7 cellular contexts compared by ENCODE assay signal in the genomic region with DNA sequence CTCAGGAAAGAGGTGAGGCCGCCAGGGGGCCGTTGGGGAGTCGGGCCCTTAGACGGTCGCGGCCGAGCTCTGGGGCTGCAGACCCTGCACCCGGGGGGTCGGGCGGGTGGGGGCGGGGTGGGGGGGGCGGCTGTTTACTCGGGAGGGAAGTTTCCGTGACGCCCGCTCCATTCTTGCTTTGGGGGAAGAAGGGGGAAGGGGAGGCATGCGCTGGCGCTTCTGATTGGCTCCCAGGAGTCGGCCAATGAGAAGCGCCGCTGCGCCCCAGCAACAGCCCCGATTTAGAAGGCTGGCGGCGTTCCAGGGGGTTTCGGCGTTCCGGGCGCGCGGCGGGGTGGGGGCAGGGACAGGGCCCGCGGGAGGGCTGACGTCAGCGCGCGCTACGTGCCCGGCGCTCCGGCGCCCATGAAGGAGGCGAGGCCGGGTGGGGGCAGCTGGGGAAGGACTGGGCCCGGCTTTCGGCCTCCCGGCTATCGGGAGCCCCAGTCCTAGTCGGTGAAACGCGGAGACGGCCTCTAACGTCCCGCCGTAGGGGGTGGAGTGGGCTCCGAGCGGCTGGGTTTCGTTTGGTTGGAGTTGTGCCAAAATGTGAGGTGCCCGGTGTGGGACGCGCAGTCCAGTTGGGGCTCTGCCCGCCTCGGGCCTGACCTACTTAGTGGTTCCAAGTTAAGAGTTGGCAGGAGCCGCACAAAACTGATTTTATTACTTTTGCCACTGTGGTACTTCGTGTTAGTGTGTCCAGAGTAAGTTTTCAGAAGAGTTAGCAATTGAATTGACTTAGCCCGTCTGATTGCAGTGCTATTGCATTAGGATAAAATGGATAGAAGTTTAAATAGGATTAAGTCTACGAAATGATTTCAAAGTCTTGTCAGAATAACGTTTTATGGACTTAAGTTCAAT. TPM values are rescaled to one million over a fixed set of nuclear protein-coding genes. Genes with fewer than 3 reads are reported as not detected.
DNase-seq lines count a peak whose midpoint lies in the region; ATAC-seq and TF ChIP-seq lines count a peak whose summit lies in the region.

No MANE protein-coding gene starts in this region.

- H3K9me2 ChIP-seq in hepatocyte (replicated peaks; ENCODE audit: insufficient read depth) = no peaks in the 10 kb centered on the region

- H3K4me2 ChIP-seq in hepatocyte = peak overlapping the region; percentile 79

- no peaks in the 10 kb centered on the region for H3K9me3 ChIP-seq in hepatocyte (ENCODE audit: low read depth)

- no peak overlapping the region for H2AFZ ChIP-seq in hepatocyte

- H3K27me3 ChIP-seq in hepatocyte = no peaks in the 10 kb centered on the region

- H3K79me2 ChIP-seq in hepatocyte = peaks cover 52% of the 10 kb centered on the region

- peaks cover 21% of the 10 kb centered on the region for H3K4me1 ChIP-seq in hepatocyte (ENCODE audit: insufficient read depth)

- H3K36me3 ChIP-seq in hepatocyte (replicated peaks; ENCODE audit: insufficient read depth, low read depth) = no peaks in the 10 kb centered on the region

- H3K4me3 ChIP-seq in astrocyte of the cerebellum (ENCODE audit: low read depth, low read length) = peak overlapping the region; percentile 93
- H3K4me3 ChIP-seq in hepatocyte = peak overlapping the region; percentile 87

- DNase-seq in NCI-H1930 (lab: John Stamatoyannopoulos, UW) (peak; percentile 85 to 86), T-helper 22 cell (ENCODE audit: low read depth) (peak; percentile 97), astrocyte of the cerebellum (ENCODE audit: low read depth) (peak; percentile 95), hepatocyte (ENCODE audit: low spot score) (peak; percentile 100), retina (peak; percentile 93)

- peak overlapping the region; percentile 100 for H3K27ac ChIP-seq in hepatocyte

- WGBS in hepatocyte (ENCODE audit: low lambda C conversion rate, missing lambda C conversion rate) = under 1% methylated on average over 42 of the region's 69 CpGs

- ATAC-seq in GM18498 (IDR thresholded peaks at IDR 0.05; ENCODE audit: unreplicated experiment) (peak; percentile 63), HG02943 (IDR thresholded peaks at IDR 0.05; ENCODE audit: low read depth, unreplicated experiment) (peak; percentile 49)

- TF ChIP-seq CTCF in astrocyte of the cerebellum (IDR thresholded peaks at IDR 0.05; ENCODE audit: low read depth, low read length, missing control alignments) = no peak
- TF ChIP-seq CTCF in hepatocyte (IDR thresholded peaks at IDR 0.05; ENCODE audit: poor library complexity) = no peak

- H4K20me1 ChIP-seq in hepatocyte (ENCODE audit: insufficient read depth, poor library complexity, severe bottlenecking) = peaks cover 49% of the 10 kb centered on the region

- in situ Hi-C loops in astrocyte of the cerebellum (cut with HindIII; ENCODE audit: low sequenced_read_pairs) = no loop called here

RNA-seq across cellular contexts. Expression of a gene that starts 1.1 kb away (rescaled TPM):
- 159 and 181 TPM in 2 replicates for total RNA-seq in hepatocyte
- 226 and 234 TPM in 2 replicates for polyA plus RNA-seq in hepatocyte

RNA-seq across cellular contexts. Expression of a gene that starts 36.2 kb away (rescaled TPM):
- 5.7 and 7.3 TPM in 2 replicates for total RNA-seq in hepatocyte
- 5.6 and 7.6 TPM in 2 replicates for polyA plus RNA-seq in hepatocyte

Comparison
In these comparisons a context has a peak if more than half of its experiments do, and no peak if none do; other contexts are left out.
1. Peak in every context shown above with its lines: DNase-seq, ATAC-seq, H3K4me3 ChIP-seq and H3K27ac ChIP-seq.